ENCODE assay signal across 8 cellular contexts in the genomic region with DNA sequence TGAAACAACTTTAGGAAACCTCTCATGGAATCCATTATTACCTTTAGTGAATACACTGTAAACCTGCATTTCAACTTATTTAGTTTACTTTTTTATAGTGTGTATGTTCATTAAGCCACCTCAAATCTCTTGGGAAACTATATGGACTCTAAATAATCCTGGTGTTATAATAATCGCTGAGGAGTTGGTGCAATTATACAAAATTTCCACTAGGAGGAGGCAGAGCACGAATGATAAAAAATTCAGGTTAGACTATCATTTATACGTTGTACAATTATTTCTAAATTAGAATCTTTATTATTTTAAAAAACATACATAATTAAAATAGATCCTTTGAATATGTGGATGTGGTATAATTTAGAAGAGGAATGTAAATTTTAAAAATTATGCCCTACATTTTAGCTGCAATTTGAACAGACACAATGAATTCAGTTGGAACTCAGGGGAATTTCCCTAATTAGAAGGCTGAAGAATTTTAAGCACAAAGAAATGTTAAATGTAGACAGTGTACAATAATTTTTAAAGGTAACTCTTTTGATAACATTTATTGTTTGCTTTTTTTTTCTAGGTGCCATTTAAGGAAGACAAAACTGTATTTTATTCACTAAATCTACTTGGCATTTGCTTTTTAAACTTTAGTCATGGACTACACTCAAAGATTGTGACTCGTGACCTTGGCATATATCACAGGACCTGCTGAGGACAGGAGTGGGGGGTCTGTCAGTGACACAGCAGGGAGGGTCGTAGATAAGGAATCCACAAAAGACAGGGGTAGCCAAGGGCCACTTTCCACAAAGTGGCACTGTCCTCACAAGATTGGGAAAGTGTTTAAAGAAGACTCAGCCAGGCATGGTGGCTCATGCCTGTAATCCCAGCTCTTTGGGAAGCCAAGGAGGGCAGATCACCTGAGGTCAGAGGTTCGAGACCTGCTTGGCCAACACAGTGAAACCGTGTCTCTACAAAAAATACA. TPM values are rescaled to one million over a fixed set of nuclear protein-coding genes. Genes with fewer than 3 reads are reported as not detected.
DNase-seq lines count a peak whose midpoint lies in the region; ATAC-seq and TF ChIP-seq lines count a peak whose summit lies in the region.

No MANE protein-coding gene starts in this region.

- no peaks in the 10 kb centered on the region for H3K27me3 Mint-ChIP-seq in stimulated activated memory B cell treated with anti-CD40 and anti-IgM and Interleukin-4, amounts not matched to agents 10 μg/mL and 1 μg/mL and 100 μg/mL, for 72 hours

- no peak overlapping the region for H3K4me3 ChIP-seq in BJ (ENCODE audit: low read depth, low read length)

- H3K36me3 ChIP-seq in BJ (ENCODE audit: control insufficient read depth, insufficient read depth, low read length) = no peaks in the 10 kb centered on the region

- H3K4me3 Mint-ChIP-seq in stimulated activated memory B cell treated with anti-CD40 and anti-IgM and Interleukin-4, amounts not matched to agents 10 μg/mL and 1 μg/mL and 100 μg/mL, for 72 hours = no peak overlapping the region

- TF ChIP-seq CTCF in BJ (IDR thresholded peaks at IDR 0.05; ENCODE audit: insufficient read depth, low read depth, low read length) = peak; percentile 62

- CTCF ChIA-PET in BJ (lab: Yijun Ruan, JAX) = interaction anchor here (0.7 to 6.9 kb wide), 23 partner anchors 11 to 667 kb away, joined by 3 to 75 read pairs (median 3); no protein-coding TSS in a partner anchor

- no peaks in the 10 kb centered on the region for H3K36me3 Mint-ChIP-seq in activated naive CD4-positive, alpha-beta T cell treated with anti-CD3 and anti-CD28 coated beads, Interleukin-2, amount 50 U/mL, for 72 hours
- H3K36me3 Mint-ChIP-seq in stimulated activated memory B cell treated with anti-CD40 and anti-IgM and Interleukin-4, amounts not matched to agents 10 μg/mL and 1 μg/mL and 100 μg/mL, for 72 hours = no peaks in the 10 kb centered on the region

- peak overlapping the region in 1 of 2 donors; percentile 14 for H3K27ac Mint-ChIP-seq in activated naive CD4-positive, alpha-beta T cell treated with anti-CD3 and anti-CD28 coated beads, Interleukin-2, amount 50 U/mL, for 72 hours
- no peak overlapping the region for H3K27ac Mint-ChIP-seq in stimulated activated memory B cell treated with anti-CD40 and anti-IgM and Interleukin-4, amounts not matched to agents 10 μg/mL and 1 μg/mL and 100 μg/mL, for 72 hours

- TF ChIP-seq POLR2A in erythroblast (IDR thresholded peaks at IDR 0.05; ENCODE audit: low read length) = no peak

- no peaks in the 10 kb centered on the region for H3K9me3 Mint-ChIP-seq in activated naive CD4-positive, alpha-beta T cell treated with anti-CD3 and anti-CD28 coated beads, Interleukin-2, amount 50 U/mL, for 72 hours
- no peaks in the 10 kb centered on the region for H3K9me3 Mint-ChIP-seq in stimulated activated memory B cell treated with anti-CD40 and anti-IgM and Interleukin-4, amounts not matched to agents 10 μg/mL and 1 μg/mL and 100 μg/mL, for 72 hours

- ATAC-seq in HG03571 (IDR thresholded peaks at IDR 0.05; ENCODE audit: unreplicated experiment) = no peak
- ATAC-seq in activated naive CD4-positive, alpha-beta T cell treated with anti-CD3 and anti-CD28 coated beads, Interleukin-2, amount 50 U/mL, for 72 hours = no peak
- no peak for ATAC-seq in stimulated activated memory B cell treated with anti-CD40 and anti-IgM and Interleukin-4, amounts not matched to agents 10 μg/mL and 1 μg/mL and 100 μg/mL, for 72 hours

- no peak for DNase-seq in BJ (ENCODE audit: low read depth)
- DNase-seq in HCEC 1CT = peak; percentile 30
- DNase-seq in RKO (ENCODE audit: low spot score) = peak; percentile 59
- peak; percentile 30 to 57 for DNase-seq in erythroblast (lab: John Stamatoyannopoulos, UW)
- peak; percentile 29 for DNase-seq in renal cortical epithelial cell (ENCODE audit: low read depth)
- DNase-seq in activated naive CD4-positive, alpha-beta T cell treated with anti-CD3 and anti-CD28 coated beads, Interleukin-2, amount 50 U/mL, for 72 hours (ENCODE audit: low spot score in 2 of 2) = no peak

- 0 out of 2 replicates have a peak, but pooled peaks cover 1% of the 10 kb centered on the region for H3K27me3 ChIP-seq in BJ (ENCODE audit: control insufficient read depth, insufficient read depth, low read length)

- POLR2A ChIA-PET in BJ (lab: Charles Lee) = no interaction called here

- peaks cover 6% of the 10 kb centered on the region for H3K4me1 Mint-ChIP-seq in stimulated activated memory B cell treated with anti-CD40 and anti-IgM and Interleukin-4, amounts not matched to agents 10 μg/mL and 1 μg/mL and 100 μg/mL, for 72 hours

RNA-seq across cellular contexts. Expression of gene RAB12, which starts 45.5 kb away (rescaled TPM):
- polyA plus RNA-seq in BJ (2011; rRNA removed) = 8.8 and 25.6 TPM in 2 replicates
- polyA minus RNA-seq in BJ (2011; rRNA and poly(A)+ RNA removed) = 9.2 and 16.6 TPM in 2 replicates
- 58.4 and 72.8 TPM in 2 replicates for total RNA-seq in renal cortical epithelial cell
- 10 to 100 TPM; 10.9 to 18.6 TPM for total RNA-seq in activated naive CD4-positive, alpha-beta T cell treated with anti-CD3 and anti-CD28 coated beads, Interleukin-2, amount 50 U/mL, for 72 hours

RNA-seq across cellular contexts. Expression of gene MTCL1, which starts 50.6 kb away (rescaled TPM):
- polyA plus RNA-seq in BJ (2011; rRNA removed) = 28.2 and 29.8 TPM in 2 replicates
- polyA minus RNA-seq in BJ (2011; rRNA and poly(A)+ RNA removed) = 43.7 and 64.0 TPM in 2 replicates
- 35.6 and 107 TPM in 2 replicates for total RNA-seq in renal cortical epithelial cell
- total RNA-seq in activated naive CD4-positive, alpha-beta T cell treated with anti-CD3 and anti-CD28 coated beads, Interleukin-2, amount 50 U/mL, for 72 hours = under 1 TPM; 0.06 to 0.66 TPM

Comparison
In these comparisons a context has a peak if more than half of its experiments do, and no peak if none do; other contexts are left out.
1. DNase-seq: peak in HCEC 1CT (single experiment), RKO (single experiment), erythroblast (2 of 2) and renal cortical epithelial cell (single experiment); none in BJ (single experiment) and activated naive CD4-positive, alpha-beta T cell treated with anti-CD3 and anti-CD28 coated beads, Interleukin-2, amount 50 U/mL, for 72 hours (0 of 2).
2. RNA of gene MTCL1, which starts 50.6 kb away (total RNA-seq): 35.6 to 107 TPM in renal cortical epithelial cell; 0.06 to 0.66 TPM in activated naive CD4-positive, alpha-beta T cell treated with anti-CD3 and anti-CD28 coated beads, Interleukin-2, amount 50 U/mL, for 72 hours; every median in the first group is over 10 times any median in the second.